11 cellular contexts compared by ENCODE assay signal in the genomic region with DNA sequence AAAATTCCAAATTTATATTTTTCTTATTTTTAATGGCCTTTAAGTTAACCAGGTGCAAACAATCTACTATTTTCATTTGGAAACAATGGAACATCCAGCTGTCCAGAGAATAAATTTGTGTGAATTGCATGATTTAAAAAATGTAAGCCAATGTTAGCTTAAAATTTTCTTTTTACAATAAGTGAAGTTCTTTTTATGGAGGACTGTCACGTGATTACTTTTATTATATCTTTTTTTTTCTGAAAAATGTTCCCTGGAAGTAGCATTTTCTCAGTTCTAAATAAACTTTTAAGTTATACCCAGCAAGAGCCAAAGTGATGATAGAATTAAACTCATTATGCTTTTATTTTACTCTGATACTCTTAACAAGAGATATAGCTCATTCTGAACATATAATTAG.
"Had no signal": no experiment of that assay in that cellular context is flagged by ENCODE, and none has a peak within 500 bp of the region (broad histone marks: within the 10 kb centered on the region; RNA-seq: fewer than 3 reads in every experiment).

No MANE protein-coding gene starts in this region.

- H3K9ac ChIP-seq: GM23248 had no signal

- ATAC-seq: GM23338, HCT116 had no signal

- H3K27ac ChIP-seq: GM23248 had no signal

- H3K9me3 ChIP-seq: HAP-1 had no signal

- H3K36me3 ChIP-seq: HAP-1 had no signal

- H2AFZ ChIP-seq: GM23248, GM23338 had no signal

- FAIRE-seq: H1, H54 had no signal

- H3K4me3 ChIP-seq: GM23248, GM23338, HAP-1 had no signal

- H3K4me1 ChIP-seq: HAP-1 had no signal

- DNase-seq: GM23248, GOT3, H7, H9, HCEC 1CT, HFFc6 had no signal

- H3K4me2 ChIP-seq: GM23338 had no signal
